Comparison of ENCODE assay signal across 10 cellular contexts in the genomic region with DNA sequence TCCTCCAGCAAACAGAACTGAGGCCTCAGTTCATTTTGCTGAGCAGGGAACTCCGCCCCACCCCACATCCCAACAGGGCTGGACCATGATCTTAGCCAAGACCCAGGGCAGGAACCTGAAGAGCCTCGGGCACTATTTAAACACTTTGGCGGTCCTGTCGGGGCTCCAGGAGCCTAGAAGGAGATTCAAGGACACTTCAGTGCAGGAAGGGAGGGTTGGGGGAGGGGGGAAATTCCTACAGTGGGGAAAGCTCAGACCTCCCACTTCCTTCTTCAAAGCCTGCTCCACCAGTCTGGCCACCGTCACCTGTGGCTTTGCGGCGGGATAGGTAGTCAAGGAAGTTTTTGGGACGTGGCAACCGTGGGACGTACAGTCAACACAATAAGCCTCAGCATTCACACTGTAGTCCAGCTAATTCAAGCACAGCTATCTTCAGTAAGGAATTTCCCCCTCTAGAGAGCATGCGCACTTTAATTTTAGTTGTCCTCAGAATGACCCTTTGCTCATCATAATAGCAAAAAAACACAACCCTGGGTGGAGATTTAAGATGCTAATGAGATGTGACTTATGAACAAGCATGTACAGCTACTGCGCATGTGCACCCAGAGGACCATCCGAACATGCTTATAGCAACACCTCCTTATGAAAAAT. TPM values are rescaled to one million over a fixed set of nuclear protein-coding genes. Genes with fewer than 3 reads are reported as not detected.
DNase-seq lines count a peak whose midpoint lies in the region; ATAC-seq and TF ChIP-seq lines count a peak whose summit lies in the region.
"Had no signal": no experiment of that assay in that cellular context is flagged by ENCODE, and none has a peak within 500 bp of the region (broad histone marks: within the 10 kb centered on the region; RNA-seq: fewer than 3 reads in every experiment).

No MANE protein-coding gene starts in this region.

- H3K4me3 ChIP-seq in adipocyte (ENCODE audit: low read length) (peak overlapping the region; percentile 11), fibroblast of villous mesenchyme (ENCODE audit: low read depth, low read length) (no peak overlapping the region), upper lobe of left lung (no peak overlapping the region)

- peak overlapping the region; percentile 74 to 88 (median 80) for H3K27ac ChIP-seq in upper lobe of left lung

- H3K9me3 Mint-ChIP-seq in nephron, result peaks cover 9% of the 10 kb centered on the region

- 47 to 61% methylated on average over 9 to 13 of the region's 13 CpGs for WGBS in upper lobe of left lung, 2 donors

- TF ChIP-seq EP300 in upper lobe of left lung (IDR thresholded peaks at IDR 0.05), result peak in 1 of 4 donors; percentile 31

- H3K36me3 ChIP-seq in adipocyte (ENCODE audit: control insufficient read depth, insufficient read depth, low read length, severe bottlenecking) (no peaks in the 10 kb centered on the region), upper lobe of left lung (no peaks in the 10 kb centered on the region)

- H3K9ac ChIP-seq in adipocyte (ENCODE audit: low read length), result peak overlapping the region; percentile 75

- no peaks in the 10 kb centered on the region for H3K27me3 ChIP-seq in adipocyte (replicated peaks; ENCODE audit: control insufficient read depth, insufficient read depth, low read length)
- no peaks in the 10 kb centered on the region for H3K27me3 ChIP-seq in upper lobe of left lung

- H3K4me1 Mint-ChIP-seq in nephron, result peaks cover 22% of the 10 kb centered on the region

- DNase-seq in adipocyte (ENCODE audit: low read depth) (no peak), fibroblast of villous mesenchyme (ENCODE audit: low read depth) (peak; percentile 81), upper lobe of left lung (peak in 1 of 2 donors; percentile 93), NCI-H69 (lab: John Stamatoyannopoulos, UW) (no peak)
- DNase-seq: NCI-H1694, T-helper 9 cell had no signal

- peak in 1 of 4 donors; percentile 22 for TF ChIP-seq POLR2A in upper lobe of left lung (IDR thresholded peaks at IDR 0.05)

- no peak for TF ChIP-seq CTCF in fibroblast of villous mesenchyme (IDR thresholded peaks at IDR 0.05; ENCODE audit: insufficient read depth, low read depth, low read length)
- TF ChIP-seq CTCF in nephron (IDR thresholded peaks at IDR 0.05; ENCODE audit: unreplicated experiment in 3 of 3), result no peak
- TF ChIP-seq CTCF in upper lobe of left lung (IDR thresholded peaks at IDR 0.05), result no peak

- H3K9me3 ChIP-seq in adipocyte (ENCODE audit: control insufficient read depth, low read length) (no peaks in the 10 kb centered on the region), upper lobe of left lung (no peaks in the 10 kb centered on the region)

- no peaks in the 10 kb centered on the region for H3K27me3 Mint-ChIP-seq in nephron (ENCODE audit: low read depth)

- no peak overlapping the region for H3K4me3 Mint-ChIP-seq in nephron

- no peaks in the 10 kb centered on the region for H3K36me3 Mint-ChIP-seq in nephron (ENCODE audit: low read depth)

- H3K4me1 ChIP-seq in adipocyte (ENCODE audit: control insufficient read depth, insufficient read depth, low read length), result peaks cover 52% of the 10 kb centered on the region
- peaks cover 23 to 38% (median 30%) of the 10 kb centered on the region in 4 donors for H3K4me1 ChIP-seq in upper lobe of left lung

- H3K27ac Mint-ChIP-seq in nephron, result peak overlapping the region; percentile 48 to 89 (median 67)

- ATAC-seq in upper lobe of left lung (ENCODE audit: low FRiP score in 2 of 2), result peak; percentile 71 to 95
- ATAC-seq in GM21526 (IDR thresholded peaks at IDR 0.05; ENCODE audit: low FRiP score, unreplicated experiment), result no peak
- no peak for ATAC-seq in HG03571 (IDR thresholded peaks at IDR 0.05; ENCODE audit: unreplicated experiment)
- ATAC-seq in HG03439 (IDR thresholded peaks at IDR 0.05; ENCODE audit: unreplicated experiment), result no peak

RNA-seq across cellular contexts. Expression of gene S1PR3, which starts 30.9 kb away (rescaled TPM):
- total RNA-seq in fibroblast of villous mesenchyme, result 102 and 279 TPM in 2 replicates
- 10 to 100 TPM in 2 of 6 donors, 1 to 10 TPM in 4; 3.3 to 13.6 (median 5.4) TPM for total RNA-seq in upper lobe of left lung

Comparison
In these comparisons a context has a peak if more than half of its experiments do, and no peak if none do; other contexts are left out.
1. ATAC-seq: peak in upper lobe of left lung (2 of 2); none in GM21526 (single experiment), HG03571 (single experiment) and HG03439 (single experiment).